Comparison of ENCODE assay signal across 22 cellular contexts in the genomic region with DNA sequence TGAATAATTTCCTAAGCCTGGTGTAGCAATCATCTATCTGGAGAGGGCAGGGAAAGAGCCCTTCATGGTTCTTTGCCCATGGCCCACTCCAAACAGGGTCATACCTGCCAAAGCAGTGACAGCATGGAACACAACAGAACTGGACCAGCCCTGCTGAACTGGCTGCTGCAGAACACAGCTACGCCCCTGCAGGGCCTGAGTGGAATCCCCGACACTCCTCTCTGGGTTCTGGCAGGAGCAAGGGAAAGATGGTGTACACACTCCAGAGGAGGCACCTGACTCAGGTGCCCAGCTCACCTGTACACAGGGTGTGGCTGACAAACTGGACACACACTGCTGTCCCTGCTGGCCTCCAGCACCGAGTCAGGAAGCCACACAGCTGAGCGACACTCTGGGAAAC. TPM values are rescaled to one million over a fixed set of nuclear protein-coding genes. Genes with fewer than 3 reads are reported as not detected.
DNase-seq lines count a peak whose midpoint lies in the region; ATAC-seq and TF ChIP-seq lines count a peak whose summit lies in the region.
"Had no signal": no experiment of that assay in that cellular context is flagged by ENCODE, and none has a peak within 500 bp of the region (broad histone marks: within the 10 kb centered on the region; RNA-seq: fewer than 3 reads in every experiment).

No MANE protein-coding gene starts in this region.

- H3K9me3 ChIP-seq in lung (ENCODE audit: control insufficient read depth in 2 of 2, insufficient read depth in 1 of 2, low read length in 1 of 2) = no peaks in the 10 kb centered on the region
- no peaks in the 10 kb centered on the region for H3K9me3 ChIP-seq in upper lobe of right lung
- H3K9me3 ChIP-seq in endodermal cell (ENCODE audit: control insufficient read depth, low read length) = no peaks in the 10 kb centered on the region
- H3K9me3 ChIP-seq: BLaER1, Caco-2, SK-N-SH had no signal

- H3K27ac ChIP-seq in cingulate gyrus (ENCODE audit: low read depth, low read length) (peak overlapping the region; percentile 43), lung (ENCODE audit: low read depth in 1 of 2, low read length in 1 of 2) (no peak overlapping the region), upper lobe of right lung (no peak overlapping the region), endodermal cell (ENCODE audit: low read depth, low read length) (no peak overlapping the region)
- H3K27ac ChIP-seq: 22Rv1, BLaER1, GM23248 had no signal

- no peak overlapping the region for H3K9ac ChIP-seq in endodermal cell (ENCODE audit: extremely low read depth, low read length, poor library complexity, severe bottlenecking)
- H3K9ac ChIP-seq: BLaER1, GM23248, SK-N-SH had no signal

- no peaks in the 10 kb centered on the region for H3K9me3 Mint-ChIP-seq in endodermal cell
- H3K9me3 Mint-ChIP-seq: CD4-positive, alpha-beta memory T cell; IgD-negative memory B cell had no signal

- H3K27me3 ChIP-seq in lung (ENCODE audit: control insufficient read depth, insufficient read depth) (no peaks in the 10 kb centered on the region), upper lobe of right lung (no peaks in the 10 kb centered on the region), endodermal cell (ENCODE audit: control insufficient read depth, insufficient read depth, low read length, poor library complexity, severe bottlenecking) (no peaks in the 10 kb centered on the region), H7 (ENCODE audit: control insufficient read depth, insufficient read depth, low read length) (no peaks in the 10 kb centered on the region)
- H3K27me3 ChIP-seq: BLaER1 had no signal

- H3K36me3 ChIP-seq in lung (ENCODE audit: control insufficient read depth in 2 of 2, insufficient read depth in 2 of 2, low read length in 2 of 2) = peaks cover 22 to 61% of the 10 kb centered on the region in 2 donors
- peaks cover 95% of the 10 kb centered on the region for H3K36me3 ChIP-seq in upper lobe of right lung
- H3K36me3 ChIP-seq in endodermal cell (ENCODE audit: control insufficient read depth, insufficient read depth, low read length) = peaks cover 87% of the 10 kb centered on the region
- H3K36me3 ChIP-seq in H7 (replicated peaks; ENCODE audit: control insufficient read depth, insufficient read depth, low read length) = peaks cover 46% of the 10 kb centered on the region

- peaks cover 0 to 5% of the 10 kb centered on the region in 2 donors for H3K4me1 ChIP-seq in lung (ENCODE audit: control insufficient read depth in 2 of 2, insufficient read depth in 2 of 2, low read length in 2 of 2)
- H3K4me1 ChIP-seq in upper lobe of right lung = no peaks in the 10 kb centered on the region
- no peaks in the 10 kb centered on the region for H3K4me1 ChIP-seq in endodermal cell (ENCODE audit: control insufficient read depth, insufficient read depth, low read length)
- H3K4me1 ChIP-seq: BLaER1, Caco-2 had no signal

- H3K4me1 Mint-ChIP-seq in endodermal cell = no peaks in the 10 kb centered on the region
- H3K4me1 Mint-ChIP-seq: CD4-positive, alpha-beta memory T cell; IgD-negative memory B cell had no signal

- no peak overlapping the region for H3K4me3 Mint-ChIP-seq in endodermal cell
- H3K4me3 Mint-ChIP-seq: CD4-positive, alpha-beta memory T cell; IgD-negative memory B cell had no signal

- DNase-seq in NCI-H2029 (lab: John Stamatoyannopoulos, UW) (peak; percentile 49), NCI-H2029 treated with DMSO at 0.1 percent for 48 hours (lab: John Stamatoyannopoulos, UW) (no peak), lung (ENCODE audit: low spot score) (peak; percentile 53), upper lobe of right lung (peak; percentile 74), endodermal cell (no peak), NCI-H526 treated with DMSO at 0.1 percent for 48 hours (lab: John Stamatoyannopoulos, UW) (no peak), H7 (no peak)
- DNase-seq: ACHN; Caco-2; CD4-positive, alpha-beta memory T cell; DMS 273 treated with DMSO at 0.1 percent for 48 hours; HCEC 1CT; NCI-H2107; NCI-H446 treated with DMSO at 0.1 percent for 48 hours; PC-3; SIG-M5; SK-N-SH had no signal

- 79 to 91% methylated on average over 4 of the region's 4 CpGs for WGBS in lung, 2 donors
- 96 to 100% methylated on average over 4 of the region's 4 CpGs for WGBS in endodermal cell (ENCODE audit: insufficient coverage in 1 of 2, insufficient read length in 1 of 2), 2 experiments

- intact Hi-C loops in upper lobe of right lung (cut with DNase I) = no loop called here

- TF ChIP-seq CTCF in lung (IDR thresholded peaks at IDR 0.05; ENCODE audit: control extremely low read depth, extremely low read depth) = no peak
- no peak for TF ChIP-seq CTCF in upper lobe of right lung (IDR thresholded peaks at IDR 0.05)
- TF ChIP-seq CTCF in endodermal cell (conservative IDR thresholded peaks at IDR 0.05) = no peak

- H3K27me3 Mint-ChIP-seq in endodermal cell (ENCODE audit: insufficient read depth) = no peaks in the 10 kb centered on the region
- H3K27me3 Mint-ChIP-seq: CD4-positive, alpha-beta memory T cell; IgD-negative memory B cell had no signal

- H3K36me3 Mint-ChIP-seq in endodermal cell (ENCODE audit: low read depth) = peaks cover 72% of the 10 kb centered on the region

- no peak overlapping the region for H3K27ac Mint-ChIP-seq in endodermal cell
- H3K27ac Mint-ChIP-seq: CD4-positive, alpha-beta memory T cell; IgD-negative memory B cell had no signal

- ATAC-seq in lung (ENCODE audit: insufficient read depth, low FRiP score) (peak; percentile 69), upper lobe of right lung (peak; percentile 94)
- ATAC-seq: PC-3 had no signal

- H3K4me3 ChIP-seq in lung (no peak overlapping the region), upper lobe of right lung (no peak overlapping the region), endodermal cell (ENCODE audit: low read length) (no peak overlapping the region), H7 (ENCODE audit: insufficient read depth, low read depth, low read length) (no peak overlapping the region)
- H3K4me3 ChIP-seq: BLaER1, GM23248 had no signal

RNA-seq across cellular contexts. Expression of a gene that starts 19.8 kb away (rescaled TPM):
- 10 to 100 TPM; 15.5 to 24.1 TPM for total RNA-seq in lung
- 10 to 100 TPM in 1 of 2 donors, 1 to 10 TPM in 1; 7.3 to 10.8 TPM for polyA plus RNA-seq in lung
- total RNA-seq in upper lobe of right lung = 12.0 TPM
- total RNA-seq in endodermal cell = 10 to 100 TPM; 15.3 to 19.6 TPM
- 6.2 TPM for polyA plus RNA-seq in endodermal cell (2013, experiment 1 of 2)
- polyA plus RNA-seq in endodermal cell (2013, experiment 2 of 2) = 6.0 TPM
- 16.2 and 17.3 TPM in 2 replicates for total RNA-seq in H7 (2014; rRNA removed; shearing (Covaris generic))

RNA-seq across cellular contexts. Expression of a gene that starts 21.7 kb away (rescaled TPM):
- total RNA-seq in lung = 100 to 1,000 TPM; 152 to 391 TPM
- polyA plus RNA-seq in lung = 100 to 1,000 TPM; 234 to 298 TPM
- total RNA-seq in upper lobe of right lung = 295 TPM
- 100 to 1,000 TPM; 299 to 335 TPM for total RNA-seq in endodermal cell
- 143 TPM for polyA plus RNA-seq in endodermal cell (2013, experiment 1 of 2)
- polyA plus RNA-seq in endodermal cell (2013, experiment 2 of 2) = 127 TPM
- 199 and 225 TPM in 2 replicates for total RNA-seq in H7 (2014; rRNA removed; shearing (Covaris generic))

RNA-seq across cellular contexts. Expression of a gene that starts 34.6 kb away (rescaled TPM):
- 10 to 100 TPM; 36.5 to 41.4 TPM for total RNA-seq in lung
- polyA plus RNA-seq in lung = 10 to 100 TPM; 14.6 to 17.0 TPM
- 29.5 TPM for total RNA-seq in upper lobe of right lung
- total RNA-seq in endodermal cell = 10 to 100 TPM; 60.4 to 67.4 TPM
- polyA plus RNA-seq in endodermal cell (2013, experiment 1 of 2) = 31.5 TPM
- 32.0 TPM for polyA plus RNA-seq in endodermal cell (2013, experiment 2 of 2)
- 36.7 and 48.0 TPM in 2 replicates for total RNA-seq in H7 (2014; rRNA removed; shearing (Covaris generic))

RNA-seq across cellular contexts. Expression of a gene that starts 34.9 kb away (rescaled TPM):
- total RNA-seq in lung = 10 to 100 TPM; 17.4 to 20.9 TPM
- 10 to 100 TPM in 1 of 2 donors, 1 to 10 TPM in 1; 4.2 to 12.7 TPM for polyA plus RNA-seq in lung
- total RNA-seq in upper lobe of right lung = 25.2 TPM
- 10 to 100 TPM; 20.7 to 22.2 TPM for total RNA-seq in endodermal cell
- polyA plus RNA-seq in endodermal cell (2013, experiment 1 of 2) = 9.4 TPM
- 10.0 TPM for polyA plus RNA-seq in endodermal cell (2013, experiment 2 of 2)
- 13.1 and 14.4 TPM in 2 replicates for total RNA-seq in H7 (2014; rRNA removed; shearing (Covaris generic))

RNA-seq across cellular contexts. Expression of a gene that starts 54.8 kb away (rescaled TPM):
- total RNA-seq in lung (10 to 100 TPM; 14.7 to 21.8 TPM), upper lobe of right lung (11.7 TPM), endodermal cell (10 to 100 TPM; 66.3 to 69.3 TPM)
- 1 to 10 TPM; 7.1 to 9.5 TPM for polyA plus RNA-seq in lung
- 106 TPM for polyA plus RNA-seq in endodermal cell (2013, experiment 1 of 2)
- polyA plus RNA-seq in endodermal cell (2013, experiment 2 of 2) = 99.6 TPM
- 81.6 and 85.1 TPM in 2 replicates for total RNA-seq in H7 (2014; rRNA removed; shearing (Covaris generic))

Comparison
In these comparisons a context has a peak if more than half of its experiments do, and no peak if none do; other contexts are left out.
1. DNase-seq: peak in NCI-H2029 (single experiment), lung (single experiment) and upper lobe of right lung (single experiment); none in NCI-H2029 treated with DMSO at 0.1 percent for 48 hours (single experiment), endodermal cell (single experiment), NCI-H526 treated with DMSO at 0.1 percent for 48 hours (single experiment) and H7 (single experiment).